In genomic region chr17:30378191-30378796, GRCh38 we compare ENCODE assay signal across 8 cellular contexts. TPM values are rescaled to one million over a fixed set of nuclear protein-coding genes. Genes with fewer than 3 reads are reported as not detected.
A peak's percentile ranks its signal among the peaks of the same experiment; 100 is the strongest.
DNase-seq lines count a peak whose midpoint lies in the region; ATAC-seq and TF ChIP-seq lines count a peak whose summit lies in the region.

No MANE protein-coding gene starts in this region.

- H3K4me3 ChIP-seq in HFF-Myc (replicated peaks; ENCODE audit: low read depth, low read length): peak overlapping the region; percentile 59

- H3K9me3 Mint-ChIP-seq in mesothelial cell of epicardium: no peaks in the 10 kb centered on the region

- H3K4me3 Mint-ChIP-seq in mesothelial cell of epicardium: peak overlapping the region; percentile 77

- H3K27ac Mint-ChIP-seq in mesothelial cell of epicardium: peak overlapping the region; percentile 73

- ATAC-seq in HG02588 (IDR thresholded peaks at IDR 0.05; ENCODE audit: unreplicated experiment): no peak

- H3K36me3 Mint-ChIP-seq in mesothelial cell of epicardium: no peaks in the 10 kb centered on the region

- H3K27me3 Mint-ChIP-seq in mesothelial cell of epicardium (ENCODE audit: low read depth): peaks cover under 1% of the 10 kb centered on the region

- H3K4me1 Mint-ChIP-seq in mesothelial cell of epicardium: peaks cover 54% of the 10 kb centered on the region

- peak; percentile 35 for DNase-seq in AG20443 (ENCODE audit: low spot score)
- no peak for DNase-seq in HFF-Myc (ENCODE audit: extremely low read depth, low read depth)
- peak; percentile 60 to 67 for DNase-seq in activated CD4-positive, alpha-beta T cell treated with anti-CD3 and anti-CD28 coated beads for 4 hours
- peak; percentile 48 for DNase-seq in dermis blood vessel endothelial cell
- DNase-seq in mesothelial cell of epicardium (ENCODE audit: low spot score in 2 of 2, unreplicated experiment in 2 of 2): no peak
- DNase-seq in stimulated activated naive CD4-positive, alpha-beta T cell (lab: John Stamatoyannopoulos, UW): peak in 5 of 6 experiments; percentile 18 to 81 (median 59)
- DNase-seq in NCI-H2196 (lab: John Stamatoyannopoulos, UW; ENCODE audit: unreplicated experiment): no peak

- TF ChIP-seq CTCF in HFF-Myc (IDR thresholded peaks at IDR 0.05; ENCODE audit: low read depth, low read length, missing control alignments) (no peak), mesothelial cell of epicardium (IDR thresholded peaks at IDR 0.05; ENCODE audit: unreplicated experiment) (no peak)

RNA-seq across cellular contexts. Expression of gene CPD, which starts 0.4 kb away (rescaled TPM):
- total RNA-seq in dermis blood vessel endothelial cell (258 and 324 TPM in 2 replicates), mesothelial cell of epicardium (49.3 to 58.3 TPM (median 54.1 TPM) in 3 replicates)

RNA-seq across cellular contexts. Expression of gene TMIGD1, which starts 44.4 kb away (rescaled TPM):
- total RNA-seq in dermis blood vessel endothelial cell (not detected in 2 replicates), mesothelial cell of epicardium (not detected in 3 replicates)

Comparison
In these comparisons a context has a peak if more than half of its experiments do, and no peak if none do; other contexts are left out.
1. DNase-seq: peak in AG20443 (single experiment), activated CD4-positive, alpha-beta T cell treated with anti-CD3 and anti-CD28 coated beads for 4 hours (2 of 2), dermis blood vessel endothelial cell (single experiment) and stimulated activated naive CD4-positive, alpha-beta T cell (5 of 6); none in HFF-Myc (single experiment), mesothelial cell of epicardium (0 of 2) and NCI-H2196 (single experiment).